8 cellular contexts compared by ENCODE assay signal in genomic region chr14:70907996-70908917, GRCh38. TPM values are rescaled to one million over a fixed set of nuclear protein-coding genes. Genes with fewer than 3 reads are reported as not detected.
A peak's percentile ranks its signal among the peaks of the same experiment; 100 is the strongest.
DNase-seq lines count a peak whose midpoint lies in the region; ATAC-seq and TF ChIP-seq lines count a peak whose summit lies in the region.

No MANE protein-coding gene starts in this region.

- H3K4me3 ChIP-seq in KMS-11 (IDR thresholded peaks at IDR 0.05; ENCODE audit: insufficient read depth, low read depth, low read length) (no peak overlapping the region), skin epidermis (peak overlapping the region; percentile 71 to 97 (median 90))

- H3K27ac ChIP-seq in KMS-11 (peak overlapping the region; percentile 75), skin epidermis (peak overlapping the region; percentile 76 to 98 (median 92))

- TF ChIP-seq CTCF in KMS-11 (conservative IDR thresholded peaks at IDR 0.05; ENCODE audit: low read depth, low read length), result no peak

- DNase-seq in G401 (ENCODE audit: low spot score) (peak; percentile 62), immature natural killer cell (peak; percentile 38 to 57 (median 56)), OCI-M2 (lab: John Stamatoyannopoulos, UW; ENCODE audit: unreplicated experiment) (no peak)
- DNase-seq in activated CD4-positive, CD25-positive, alpha-beta regulatory T cell (lab: John Stamatoyannopoulos, UW), result peak in 3 of 4 experiments; percentile 37 to 41 (median 40)
- DNase-seq in central memory CD4-positive, alpha-beta T cell, result peak; percentile 30

- H3K4me2 ChIP-seq in KMS-11, result peak overlapping the region; percentile 56

- H3K36me3 Mint-ChIP-seq in immature natural killer cell, result no peaks in the 10 kb centered on the region

- peak overlapping the region; percentile 73 for H3K9ac ChIP-seq in KMS-11

- in situ Hi-C loops in G401 (cut with HindIII; ENCODE audit: low sequenced_read_pairs), result no loop called here

- ATAC-seq in GM21786 (IDR thresholded peaks at IDR 0.05; ENCODE audit: unreplicated experiment), result peak; percentile 17

- no peaks in the 10 kb centered on the region for H3K36me3 ChIP-seq in KMS-11 (ENCODE audit: insufficient read depth)

- H3K27ac Mint-ChIP-seq in immature natural killer cell, result peak overlapping the region; percentile 87 to 97 (median 91)

- peak overlapping the region; percentile 47 for H2AFZ ChIP-seq in KMS-11 (ENCODE audit: low read depth)

- peaks cover 49% of the 10 kb centered on the region for H3K79me2 ChIP-seq in KMS-11 (ENCODE audit: insufficient read depth, low read depth)

- H3K4me1 Mint-ChIP-seq in immature natural killer cell, result peaks cover 56 to 59% of the 10 kb centered on the region in 2 donors

- no peaks in the 10 kb centered on the region for H3K9me3 Mint-ChIP-seq in immature natural killer cell

- peaks cover 0 to 10% (median 2%) of the 10 kb centered on the region in 3 donors for H3K27me3 Mint-ChIP-seq in immature natural killer cell (ENCODE audit: low read depth in 3 of 3)

- H4K20me1 ChIP-seq in KMS-11 (ENCODE audit: insufficient read depth), result no peaks in the 10 kb centered on the region

- no peaks in the 10 kb centered on the region for H3K27me3 ChIP-seq in KMS-11 (ENCODE audit: insufficient read depth, low read depth)

- peak overlapping the region; percentile 84 to 99 (median 92) for H3K4me3 Mint-ChIP-seq in immature natural killer cell

- H3K4me1 ChIP-seq in KMS-11 (ENCODE audit: low read depth, poor library complexity, severe bottlenecking), result peaks cover 7% of the 10 kb centered on the region

RNA-seq across cellular contexts. Expression of gene PCNX1, which starts 1.0 kb away (rescaled TPM):
- total RNA-seq in G401 (2014; rRNA removed; shearing (Covaris generic)), result 21.7 and 44.8 TPM in 2 replicates
- polyA plus RNA-seq in immature natural killer cell, result 10 to 100 TPM in 1 of 3 donors, 1 to 10 TPM in 2; 4.6 to 17.2 (median 4.6) TPM
